ENCODE assay signal across 8 cellular contexts in genomic region chr17:29294580-29294900, GRCh38. TPM values are rescaled to one million over a fixed set of nuclear protein-coding genes. Genes with fewer than 3 reads are reported as not detected.
DNase-seq lines count a peak whose midpoint lies in the region; TF ChIP-seq lines count a peak whose summit lies in the region.

No MANE protein-coding gene starts in this region.

- TF ChIP-seq RAD21 in neural cell (conservative IDR thresholded peaks at IDR 0.05) = no peak

- H3K9me3 ChIP-seq in duodenal mucosa (ENCODE audit: control insufficient read depth in 1 of 2, low read length in 2 of 2) (no peaks in the 10 kb centered on the region), neural cell (ENCODE audit: low read length) (no peaks in the 10 kb centered on the region)

- peaks cover 0 to 10% (median 0%) of the 10 kb centered on the region in 3 donors for H3K27me3 Mint-ChIP-seq in CD14-positive monocyte (ENCODE audit: low read depth in 3 of 3)

- H3F3A ChIP-seq in neural cell (ENCODE audit: insufficient read depth, low read length, poor library complexity, severe bottlenecking) = peaks cover 9% of the 10 kb centered on the region

- H3K9ac ChIP-seq in duodenal mucosa (ENCODE audit: low read depth in 1 of 2, low read length in 2 of 2) (peak overlapping the region; percentile 79 to 84), neural cell (ENCODE audit: low read length) (peak overlapping the region; percentile 99)

- TF ChIP-seq EP300 in neural cell (conservative IDR thresholded peaks at IDR 0.05; ENCODE audit: poor library complexity, severe bottlenecking) = no peak

- peaks cover 4% of the 10 kb centered on the region for H4K20me1 ChIP-seq in neural cell (ENCODE audit: insufficient read depth)

- H3K4me1 Mint-ChIP-seq in CD14-positive monocyte = peaks cover 32% of the 10 kb centered on the region

- H3K36me3 ChIP-seq in duodenal mucosa (ENCODE audit: control insufficient read depth in 1 of 2, insufficient read depth in 2 of 2, low read length in 2 of 2) = no peaks in the 10 kb centered on the region
- H3K36me3 ChIP-seq in neural cell (ENCODE audit: insufficient read depth, low read length) = no peaks in the 10 kb centered on the region

- H3K4me1 ChIP-seq in duodenal mucosa (ENCODE audit: control insufficient read depth in 1 of 2, insufficient read depth in 2 of 2, low read length in 2 of 2) = peaks cover 25% of the 10 kb centered on the region in 2 donors

- H3K9me2 ChIP-seq in neural cell (ENCODE audit: insufficient read depth, low read length) = no peaks in the 10 kb centered on the region

- H3K36me3 Mint-ChIP-seq in CD14-positive monocyte = peaks cover 5 to 9% of the 10 kb centered on the region in 2 donors

- H3K27me3 ChIP-seq in duodenal mucosa (ENCODE audit: control insufficient read depth in 1 of 2, insufficient read depth in 2 of 2, low read length in 2 of 2) = no peaks in the 10 kb centered on the region
- no peaks in the 10 kb centered on the region for H3K27me3 ChIP-seq in neural cell (ENCODE audit: insufficient read depth, low read depth, low read length)

- no peak for TF ChIP-seq CTCF in CD14-positive monocyte (IDR thresholded peaks at IDR 0.05)
- no peak for TF ChIP-seq CTCF in neural cell (IDR thresholded peaks at IDR 0.05; ENCODE audit: poor library complexity, severe bottlenecking)

- peak overlapping the region; percentile 99 to 100 (median 99) for H3K27ac Mint-ChIP-seq in CD14-positive monocyte

- peak overlapping the region; percentile 63 for H2AFZ ChIP-seq in neural cell (ENCODE audit: low read depth, low read length)

- H3K9me3 Mint-ChIP-seq in CD14-positive monocyte = peaks cover 0 to 2% (median 0%) of the 10 kb centered on the region in 7 donors

- H3K27ac ChIP-seq in duodenal mucosa (ENCODE audit: low read depth, low read length) = peak overlapping the region; percentile 98
- peak overlapping the region; percentile 100 for H3K27ac ChIP-seq in neural cell (ENCODE audit: low read length)

- H3K79me2 ChIP-seq in neural cell (replicated peaks; ENCODE audit: insufficient read depth, low read length) = peaks cover 28% of the 10 kb centered on the region

- H3K4me3 ChIP-seq in duodenal mucosa (ENCODE audit: low read depth in 1 of 2, low read length in 2 of 2) (peak overlapping the region; percentile 99 to 100), neural cell (ENCODE audit: low read length) (peak overlapping the region; percentile 98)

- H3K4me2 ChIP-seq in neural cell (ENCODE audit: low read length) = peak overlapping the region; percentile 70

- DNase-seq in CD14-positive monocyte (ENCODE audit: low spot score) (no peak), NCI-H1105 treated with DMSO at 0.1 percent for 48 hours (lab: John Stamatoyannopoulos, UW) (peak; percentile 45), occipital lobe (lab: John Stamatoyannopoulos, UW) (no peak), kidney tubule cell (ENCODE audit: low spot score) (no peak)
- DNase-seq in central memory CD4-positive, alpha-beta T cell = no peak
- DNase-seq in stimulated activated CD4-positive, alpha-beta T cell treated with anti-CD3 and anti-CD28 coated beads, Interleukin-4, amount 100 ng/mL, for 24 hours = no peak

- peak overlapping the region; percentile 100 for H3K4me3 Mint-ChIP-seq in CD14-positive monocyte

- intact Hi-C loops in CD14-positive monocyte (cut with micrococcal nuclease) = loop anchor here (5.0 kb wide), 2 partner anchors 37 to 152 kb away; no protein-coding TSS in a partner anchor

TF ChIP-seq in neural cell, 6 proteins besides CTCF, POLR2A, EP300 and RAD21:
- TF ChIP-seq POLR2AphosphoS5 (IDR thresholded peaks at IDR 0.05) (no peak), TAF1 (IDR thresholded peaks at IDR 0.05; ENCODE audit: low read depth) (no peak), REST (IDR thresholded peaks at IDR 0.05; ENCODE audit: borderline replicate concordance) (no peak), EZH2 (IDR thresholded peaks at IDR 0.05; ENCODE audit: borderline replicate concordance, insufficient read depth, low read length, poor library complexity, severe bottlenecking) (no peak)

RNA-seq across cellular contexts. Expression of gene NUFIP2, which starts 0.6 kb away (rescaled TPM):
- polyA plus RNA-seq in CD14-positive monocyte = 10 to 100 TPM in 1 of 2 donors, 1 to 10 TPM in 1; 8.7 to 13.7 TPM
- 20.9 and 22.4 TPM in 2 replicates for polyA plus RNA-seq in neural cell
- polyA minus RNA-seq in neural cell = 64.0 and 67.7 TPM in 2 replicates
- 57.2 TPM for total RNA-seq in occipital lobe

RNA-seq across cellular contexts. Expression of gene CRYBA1, which starts 47.9 kb away (rescaled TPM):
- polyA plus RNA-seq in CD14-positive monocyte = not detected
- polyA plus RNA-seq in neural cell = not detected in 2 replicates
- polyA minus RNA-seq in neural cell = not detected in 2 replicates
- not detected for total RNA-seq in occipital lobe
